In genomic region chr11:72037554-72038311, GRCh38 we compare ENCODE assay signal across 11 cellular contexts. TPM values are rescaled to one million over a fixed set of nuclear protein-coding genes. Genes with fewer than 3 reads are reported as not detected.
DNase-seq lines count a peak whose midpoint lies in the region; ATAC-seq and TF ChIP-seq lines count a peak whose summit lies in the region.
"Had no signal": no experiment of that assay in that cellular context is flagged by ENCODE, and none has a peak within 500 bp of the region (broad histone marks: within the 10 kb centered on the region; RNA-seq: fewer than 3 reads in every experiment).

No MANE protein-coding gene starts in this region.

- no peak overlapping the region for H3K4ac ChIP-seq in mesenchymal stem cell (ENCODE audit: low read depth in 1 of 2, low read length in 2 of 2)

- TF ChIP-seq POLR2A in breast epithelium (IDR thresholded peaks at IDR 0.05), result no peak

- H2AK5ac ChIP-seq in mesenchymal stem cell (ENCODE audit: low read length, severe bottlenecking), result no peak overlapping the region

- H3K79me1 ChIP-seq in mesenchymal stem cell (replicated peaks; ENCODE audit: low read length, poor library complexity, severe bottlenecking), result peaks cover 8% of the 10 kb centered on the region

- peaks cover 61% of the 10 kb centered on the region for H3K79me2 ChIP-seq in ACC112 (ENCODE audit: control insufficient read depth, insufficient read depth, low read length, unreplicated experiment)

- no peaks in the 10 kb centered on the region for H3K27me3 ChIP-seq in ACC112 (ENCODE audit: insufficient read depth, low read length)
- no peaks in the 10 kb centered on the region for H3K27me3 ChIP-seq in breast epithelium
- no peaks in the 10 kb centered on the region for H3K27me3 ChIP-seq in mesenchymal stem cell (ENCODE audit: control insufficient read depth in 1 of 2, insufficient read depth in 1 of 2, low read length in 2 of 2)
- H3K27me3 ChIP-seq: SJSA1 had no signal

- no peak overlapping the region for H2AFZ ChIP-seq in ACC112 (ENCODE audit: low read length, unreplicated experiment)
- H2AFZ ChIP-seq in mesenchymal stem cell (ENCODE audit: low read depth, low read length), result no peak overlapping the region

- no peak overlapping the region for H3K23ac ChIP-seq in mesenchymal stem cell (ENCODE audit: low read length in 2 of 2)

- peak overlapping the region in 1 of 2 experiments; percentile 62 for H2BK12ac ChIP-seq in mesenchymal stem cell (ENCODE audit: low read length in 2 of 2)

- H2BK5ac ChIP-seq in mesenchymal stem cell (ENCODE audit: low read depth, low read length, poor library complexity, severe bottlenecking), result no peak overlapping the region

- peak overlapping the region; percentile 25 for H3K4me2 ChIP-seq in mesenchymal stem cell (ENCODE audit: low read length, poor library complexity, severe bottlenecking)

- H3K4me3 ChIP-seq in ACC112 (ENCODE audit: low read depth, low read length) (peak overlapping the region; percentile 79), LNCaP clone FGC (ENCODE audit: low read depth, low read length) (peak overlapping the region; percentile 56), breast epithelium (peak overlapping the region; percentile 56 to 71 (median 68)), mesenchymal stem cell (ENCODE audit: insufficient read depth in 1 of 2, low read depth in 1 of 2, low read length in 2 of 2) (peak overlapping the region in 1 of 2 experiments; percentile 86), mucosa of descending colon (no peak overlapping the region)
- H3K4me3 ChIP-seq: SJSA1 had no signal

- H2BK15ac ChIP-seq in mesenchymal stem cell (ENCODE audit: low read depth, poor library complexity, severe bottlenecking), result no peak overlapping the region

- TF ChIP-seq CTCF in LNCaP clone FGC (IDR thresholded peaks at IDR 0.05; ENCODE audit: control insufficient read depth, extremely low read depth, insufficient read depth) (no peak), breast epithelium (IDR thresholded peaks at IDR 0.05) (no peak), mucosa of descending colon (IDR thresholded peaks at IDR 0.05) (no peak)

- H3K9me3 ChIP-seq in breast epithelium, result no peaks in the 10 kb centered on the region
- no peaks in the 10 kb centered on the region for H3K9me3 ChIP-seq in mesenchymal stem cell (ENCODE audit: control insufficient read depth, low read length)
- H3K9me3 ChIP-seq in mucosa of descending colon, result no peaks in the 10 kb centered on the region
- H3K9me3 ChIP-seq: SJSA1 had no signal

- H3K14ac ChIP-seq in mesenchymal stem cell (ENCODE audit: low read length in 2 of 2), result no peak overlapping the region

- no peak overlapping the region for H4K91ac ChIP-seq in mesenchymal stem cell (ENCODE audit: low read length)

- intact Hi-C loops in breast epithelium (cut with DNase I; ENCODE audit: low total_unique reads), result no loop called here
- intact Hi-C loops in mucosa of descending colon (cut with DNase I, micrococcal nuclease), result no loop called here

- peaks cover 40% of the 10 kb centered on the region for H3K4me1 ChIP-seq in ACC112 (ENCODE audit: control insufficient read depth, insufficient read depth, low read length, unreplicated experiment)
- H3K4me1 ChIP-seq in breast epithelium, result peaks cover 2 to 21% of the 10 kb centered on the region in 2 donors
- H3K4me1 ChIP-seq in mesenchymal stem cell (ENCODE audit: control insufficient read depth, insufficient read depth, low read depth, low read length), result peaks cover 15% of the 10 kb centered on the region
- H3K4me1 ChIP-seq in mucosa of descending colon (ENCODE audit: low read depth), result peaks cover 44% of the 10 kb centered on the region

- no peak overlapping the region for H3K18ac ChIP-seq in mesenchymal stem cell (ENCODE audit: low read depth in 1 of 2, low read length in 2 of 2)

- peaks cover 6% of the 10 kb centered on the region; the same call in 1 of the 2 replicates for H3K36me3 ChIP-seq in ACC112 (ENCODE audit: insufficient read depth, low read length)
- H3K36me3 ChIP-seq in breast epithelium, result peaks cover 3% of the 10 kb centered on the region
- peaks cover 15 to 34% of the 10 kb centered on the region in 2 experiments for H3K36me3 ChIP-seq in mesenchymal stem cell (ENCODE audit: control insufficient read depth in 1 of 2, insufficient read depth in 2 of 2, low read depth in 1 of 2, low read length in 2 of 2)
- no peaks in the 10 kb centered on the region for H3K36me3 ChIP-seq in mucosa of descending colon (ENCODE audit: low read depth)

- H3K9ac ChIP-seq in mesenchymal stem cell (ENCODE audit: low read length), result peak overlapping the region; percentile 98

- ATAC-seq in GM21786 (IDR thresholded peaks at IDR 0.05; ENCODE audit: unreplicated experiment) (no peak), GM18868 (IDR thresholded peaks at IDR 0.05; ENCODE audit: unreplicated experiment) (no peak), mucosa of descending colon (no peak)

- DNase-seq in LNCaP clone FGC (ENCODE audit: low read depth) (no peak), breast epithelium (ENCODE audit: low spot score in 2 of 2) (no peak), mesenchymal stem cell (no peak), HuH-7.5 (ENCODE audit: low spot score) (no peak), mucosa of descending colon (no peak)
- DNase-seq: GDM1; stimulated activated CD4-positive, alpha-beta T cell treated with anti-CD3 and anti-CD28 coated beads, Interleukin-2, amount 100 ng/mL, for 48 hours had no signal

- H3K27ac ChIP-seq in ACC112 (ENCODE audit: low read depth, low read length) (peak overlapping the region; percentile 88), breast epithelium (peak overlapping the region; percentile 99), mesenchymal stem cell (ENCODE audit: low read length, poor library complexity, severe bottlenecking) (no peak overlapping the region)
- H3K27ac ChIP-seq: SJSA1 had no signal

- no peak overlapping the region for H2BK120ac ChIP-seq in mesenchymal stem cell (ENCODE audit: low read depth, low read length)

- H4K8ac ChIP-seq in mesenchymal stem cell (ENCODE audit: low read length), result no peak overlapping the region

- WGBS in mesenchymal stem cell, result 95% methylated on average over 4 of the region's 4 CpGs

RNA-seq across cellular contexts. Expression of gene IL18BP, which starts 39.0 kb away (rescaled TPM):
- total RNA-seq in breast epithelium (10 to 100 TPM in 2 of 3 donors, 1 to 10 TPM in 1; 2.6 to 10.4 (median 10.2) TPM), mucosa of descending colon (10 to 100 TPM in 2 of 3 donors, 1 to 10 TPM in 1; 7.6 to 14.5 (median 13.7) TPM)
- 4.8 TPM for polyA plus RNA-seq in mesenchymal stem cell (2013, experiment 1 of 2)
- 4.1 TPM for polyA plus RNA-seq in mesenchymal stem cell (2013, experiment 2 of 2)

RNA-seq across cellular contexts. Expression of gene NUMA1, which starts 42.6 kb away (rescaled TPM):
- 100 to 1,000 TPM; 240 to 412 (median 283) TPM for total RNA-seq in breast epithelium
- 54.5 TPM for polyA plus RNA-seq in mesenchymal stem cell (2013, experiment 1 of 2)
- 49.1 TPM for polyA plus RNA-seq in mesenchymal stem cell (2013, experiment 2 of 2)
- 100 to 1,000 TPM; 173 to 301 (median 248) TPM for total RNA-seq in mucosa of descending colon

RNA-seq across cellular contexts. Expression of gene LRRC51, which starts 42.9 kb away (rescaled TPM):
- total RNA-seq in breast epithelium (100 to 1,000 TPM in 1 of 3 donors, 10 to 100 TPM in 2; 14.9 to 103 (median 17.1) TPM), mucosa of descending colon (1 to 10 TPM; 7.5 to 9.4 (median 9.4) TPM)
- 3.2 TPM for polyA plus RNA-seq in mesenchymal stem cell (2013, experiment 1 of 2)
- 3.9 TPM for polyA plus RNA-seq in mesenchymal stem cell (2013, experiment 2 of 2)
